ENCODE assay signal across 5 cellular contexts in genomic region chr10:47909330-47909729, GRCh38. TPM values are rescaled to one million over a fixed set of nuclear protein-coding genes. Genes with fewer than 3 reads are reported as not detected.
"Had no signal": no experiment of that assay in that cellular context is flagged by ENCODE, and none has a peak within 500 bp of the region (broad histone marks: within the 10 kb centered on the region; RNA-seq: fewer than 3 reads in every experiment).

No MANE protein-coding gene starts in this region.

RNA-seq across cellular contexts. Expression of gene NPY4R2, which starts 9.1 kb away (rescaled TPM):
- total RNA-seq: GM23338, H1, HepG2, HT1080, K562 had no signal
- polyA plus RNA-seq: GM23338, HepG2, K562 had no signal
